ENCODE assay signal across 12 cellular contexts in the genomic region with DNA sequence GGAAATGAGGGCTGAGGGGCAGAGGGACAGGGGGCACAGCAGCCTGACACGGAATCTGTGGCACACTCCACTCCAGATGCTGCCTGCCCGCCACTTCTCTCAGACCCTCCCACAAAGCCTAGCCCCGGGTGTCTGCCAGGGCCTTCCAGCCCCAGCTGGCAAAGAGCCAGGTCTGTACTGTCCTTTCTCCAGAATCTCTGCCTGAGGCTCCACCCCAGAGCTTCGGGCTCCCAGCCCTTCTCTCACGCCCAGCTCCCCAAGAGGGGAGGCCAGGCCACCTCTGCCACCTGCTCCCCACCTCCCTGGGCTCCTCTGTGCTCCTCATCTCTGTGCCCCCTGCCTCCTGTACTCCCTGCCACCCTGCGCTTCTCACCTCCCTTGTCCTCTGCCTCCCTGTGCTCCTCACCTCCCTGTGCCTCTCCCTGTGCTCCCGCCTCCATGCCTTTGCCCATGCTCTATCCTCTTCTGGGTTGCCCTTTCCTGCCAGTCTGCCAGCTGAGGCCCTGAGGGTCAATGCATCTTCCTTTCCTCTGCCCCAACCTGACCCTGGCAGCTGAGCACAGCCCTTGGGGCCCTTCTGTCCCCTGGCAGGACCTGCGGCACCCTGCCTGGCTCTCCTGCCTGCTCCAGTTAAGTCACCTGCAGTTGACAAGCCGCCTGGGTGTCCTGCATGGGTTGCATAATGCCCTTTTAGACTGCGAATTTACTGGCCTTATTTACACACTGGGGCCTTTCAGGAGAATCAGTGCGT. TPM values are rescaled to one million over a fixed set of nuclear protein-coding genes. Genes with fewer than 3 reads are reported as not detected.
DNase-seq lines count a peak whose midpoint lies in the region; ATAC-seq and TF ChIP-seq lines count a peak whose summit lies in the region.
"Had no signal": no experiment of that assay in that cellular context is flagged by ENCODE, and none has a peak within 500 bp of the region (broad histone marks: within the 10 kb centered on the region; RNA-seq: fewer than 3 reads in every experiment).

No MANE protein-coding gene starts in this region.

- no peak overlapping the region for H3K4me3 Mint-ChIP-seq in Caco-2 (ENCODE audit: unreplicated experiment)
- no peak overlapping the region for H3K4me3 Mint-ChIP-seq in activated CD4-positive, alpha-beta memory T cell treated with anti-CD3 and anti-CD28 coated beads, Interleukin-2, amount 10 ng/mL, durations not matched to agents 7 days and 5 days

- H3K9me3 Mint-ChIP-seq in Caco-2 (ENCODE audit: unreplicated experiment) = no peaks in the 10 kb centered on the region
- H3K9me3 Mint-ChIP-seq in activated CD4-positive, alpha-beta memory T cell treated with anti-CD3 and anti-CD28 coated beads, Interleukin-2, amount 10 ng/mL, durations not matched to agents 7 days and 5 days = no peaks in the 10 kb centered on the region

- DNase-seq in Caco-2 (no peak), NCI-H1105 (lab: John Stamatoyannopoulos, UW) (peak; percentile 13), cerebellum (ENCODE audit: low spot score) (peak; percentile 73), midbrain (lab: John Stamatoyannopoulos, UW) (peak; percentile 57)
- DNase-seq in activated CD4-positive, alpha-beta memory T cell treated with anti-CD3 and anti-CD28 coated beads, Interleukin-2, amount 10 ng/mL, durations not matched to agents 7 days and 5 days = no peak
- DNase-seq: activated CD4-positive, alpha-beta T cell treated with anti-CD3 and anti-CD28 coated beads, Interleukin-2, amount 50 U/mL, for 1 hour; CD4-positive, CD25-positive, alpha-beta regulatory T cell; NCI-H1930 had no signal

- H3K27ac Mint-ChIP-seq in Caco-2 (ENCODE audit: unreplicated experiment) = peak overlapping the region; percentile 15
- H3K27ac Mint-ChIP-seq in activated CD4-positive, alpha-beta memory T cell treated with anti-CD3 and anti-CD28 coated beads, Interleukin-2, amount 10 ng/mL, durations not matched to agents 7 days and 5 days = no peak overlapping the region
- H3K27ac Mint-ChIP-seq: CD4-positive, CD25-positive, alpha-beta regulatory T cell had no signal

- CTCF ChIA-PET in Caco-2 (lab: Charles Lee) = no interaction called here
- CTCF ChIA-PET in activated CD4-positive, alpha-beta memory T cell treated with anti-CD3 and anti-CD28 coated beads, Interleukin-2, amount 10 ng/mL, durations not matched to agents 7 days and 5 days (lab: Charles Lee) = no interaction called here

- POLR2A ChIA-PET in Caco-2 (lab: Charles Lee) = no interaction called here
- POLR2A ChIA-PET in activated CD4-positive, alpha-beta memory T cell treated with anti-CD3 and anti-CD28 coated beads, Interleukin-2, amount 10 ng/mL, durations not matched to agents 7 days and 5 days (lab: Charles Lee) = no interaction called here

- intact Hi-C loops in Caco-2 (cut with micrococcal nuclease; ENCODE audit: unreplicated experiment) = no loop called here

- no peaks in the 10 kb centered on the region for H3K4me1 Mint-ChIP-seq in Caco-2 (ENCODE audit: low read depth, unreplicated experiment)
- H3K4me1 Mint-ChIP-seq in activated CD4-positive, alpha-beta memory T cell treated with anti-CD3 and anti-CD28 coated beads, Interleukin-2, amount 10 ng/mL, durations not matched to agents 7 days and 5 days = no peaks in the 10 kb centered on the region
- H3K4me1 Mint-ChIP-seq: CD4-positive, CD25-positive, alpha-beta regulatory T cell had no signal

- H3K27me3 ChIP-seq in Caco-2 (replicated peaks; ENCODE audit: control insufficient read depth, insufficient read depth, low read length) = no peaks in the 10 kb centered on the region

- H3K9me3 ChIP-seq in Caco-2 = no peaks in the 10 kb centered on the region
- H3K9me3 ChIP-seq: mucosa of descending colon had no signal

- H3K36me3 Mint-ChIP-seq in Caco-2 (ENCODE audit: insufficient read depth, unreplicated experiment) = no peaks in the 10 kb centered on the region
- H3K36me3 Mint-ChIP-seq in activated CD4-positive, alpha-beta memory T cell treated with anti-CD3 and anti-CD28 coated beads, Interleukin-2, amount 10 ng/mL, durations not matched to agents 7 days and 5 days (ENCODE audit: low read depth) = no peaks in the 10 kb centered on the region
- H3K36me3 Mint-ChIP-seq: CD4-positive, CD25-positive, alpha-beta regulatory T cell had no signal

- H3K27me3 Mint-ChIP-seq in Caco-2 (ENCODE audit: insufficient read depth, unreplicated experiment) = no peaks in the 10 kb centered on the region
- H3K27me3 Mint-ChIP-seq in activated CD4-positive, alpha-beta memory T cell treated with anti-CD3 and anti-CD28 coated beads, Interleukin-2, amount 10 ng/mL, durations not matched to agents 7 days and 5 days = no peaks in the 10 kb centered on the region
- H3K27me3 Mint-ChIP-seq: CD4-positive, CD25-positive, alpha-beta regulatory T cell had no signal

- H3K4me1 ChIP-seq in Caco-2 = no peaks in the 10 kb centered on the region

- no peak for ATAC-seq in GM21360 (IDR thresholded peaks at IDR 0.05; ENCODE audit: unreplicated experiment)
- no peak for ATAC-seq in HG03565 (IDR thresholded peaks at IDR 0.05; ENCODE audit: unreplicated experiment)
- ATAC-seq in HG02678 (IDR thresholded peaks at IDR 0.05; ENCODE audit: unreplicated experiment) = no peak
- ATAC-seq: mucosa of descending colon had no signal

- H3K4me3 ChIP-seq in Caco-2 (ENCODE audit: low read depth, low read length) = no peak overlapping the region
- H3K4me3 ChIP-seq: mucosa of descending colon had no signal

- no TSS peak for BruUV-seq in Caco-2 (replicated peaks; lab: Mats Ljungman, UMichigan)

- no peaks in the 10 kb centered on the region for H3K36me3 ChIP-seq in Caco-2 (ENCODE audit: control insufficient read depth, insufficient read depth, low read length)

- no peak for TF ChIP-seq CTCF in Caco-2 (IDR thresholded peaks at IDR 0.05; ENCODE audit: insufficient read depth in 1 of 2, low read depth in 1 of 2, low read length in 1 of 2, severe bottlenecking in 1 of 2, unreplicated experiment in 1 of 2)

RNA-seq across cellular contexts. Expression of a gene that starts 36.4 kb away (rescaled TPM):
- total RNA-seq in Caco-2 (2022) (not detected in 2 replicates), cerebellum (10.9 TPM)
- total RNA-seq in activated CD4-positive, alpha-beta memory T cell treated with anti-CD3 and anti-CD28 coated beads, Interleukin-2, amount 10 ng/mL, durations not matched to agents 7 days and 5 days = not detected
- total RNA-seq: CD4-positive, CD25-positive, alpha-beta regulatory T cell had no signal

Comparison
In these comparisons a context has a peak if more than half of its experiments do, and no peak if none do; other contexts are left out.
1. DNase-seq: peak in NCI-H1105 (single experiment), cerebellum (single experiment) and midbrain (single experiment); none in Caco-2 (0 of 2) and activated CD4-positive, alpha-beta memory T cell treated with anti-CD3 and anti-CD28 coated beads, Interleukin-2, amount 10 ng/mL, durations not matched to agents 7 days and 5 days (single experiment).
2. RNA of a gene that starts 36.4 kb away (total RNA-seq): 10.9 TPM in cerebellum (single experiment); not detected in Caco-2 and not detected in activated CD4-positive, alpha-beta memory T cell treated with anti-CD3 and anti-CD28 coated beads, Interleukin-2, amount 10 ng/mL, durations not matched to agents 7 days and 5 days; every median in the first group is over 10 times any median in the second.